Comparison of ENCODE assay signal across 21 cellular contexts in genomic region chr7:136655414-136655813, GRCh38.
"Had no signal": no experiment of that assay in that cellular context is flagged by ENCODE, and none has a peak within 500 bp of the region (broad histone marks: within the 10 kb centered on the region; RNA-seq: fewer than 3 reads in every experiment).

No MANE protein-coding gene starts in this region.

- DNase-seq: activated CD4-positive, alpha-beta T cell treated with anti-CD3 and anti-CD28 coated beads for 4 hours; activated CD4-positive, alpha-beta T cell treated with anti-CD3 and anti-CD28 coated beads, Interleukin-2, amount 50 U/mL, for 4 hours; activated CD4-positive, CD25-positive, alpha-beta regulatory T cell; activated naive CD4-positive, alpha-beta T cell; activated T-cell treated with anti-CD3 and anti-CD28 coated beads for 4 hours; activated T-cell treated with anti-CD3 and anti-CD28 coated beads, Interleukin-2, amount 50 U/mL, for 72 hours; central memory CD4-positive, alpha-beta T cell; effector CD8-positive, alpha-beta T cell; gastrocnemius medialis; glutamatergic neuron; left lung; mesendoderm; right cardiac atrium; stimulated activated naive CD4-positive, alpha-beta T cell; tibial artery; upper lobe of right lung had no signal

- H3K4me3 Mint-ChIP-seq: activated T-cell treated with anti-CD3 and anti-CD28 coated beads, Interleukin-2, amount 50 U/mL, for 72 hours; natural killer cell treated with Interleukin-12 subunit alpha and Interleukin-12 subunit beta and Interleukin-15 and Interleukin-18, amount 100 ng/mL, for 72 hours had no signal

- ATAC-seq: activated naive CD4-positive, alpha-beta T cell treated with anti-CD3 and anti-CD28 coated beads, Interleukin-2, amount 50 U/mL, for 72 hours; activated T-cell treated with anti-CD3 and anti-CD28 coated beads, Interleukin-2, amount 50 U/mL, for 72 hours; gastrocnemius medialis; left lung; natural killer cell treated with Interleukin-12 subunit alpha and Interleukin-12 subunit beta and Interleukin-15 and Interleukin-18, amount 100 ng/mL, for 72 hours; right cardiac atrium; upper lobe of right lung had no signal

- H3K27ac Mint-ChIP-seq: activated T-cell treated with anti-CD3 and anti-CD28 coated beads, Interleukin-2, amount 50 U/mL, for 72 hours; natural killer cell treated with Interleukin-12 subunit alpha and Interleukin-12 subunit beta and Interleukin-15 and Interleukin-18, amount 100 ng/mL, for 72 hours had no signal

- FAIRE-seq: colon, endometrium, islet of Langerhans had no signal

- H3K36me3 Mint-ChIP-seq: activated naive CD4-positive, alpha-beta T cell treated with anti-CD3 and anti-CD28 coated beads, Interleukin-2, amount 50 U/mL, for 72 hours; natural killer cell treated with Interleukin-12 subunit alpha and Interleukin-12 subunit beta and Interleukin-15 and Interleukin-18, amount 100 ng/mL, for 72 hours had no signal

- H3K27me3 Mint-ChIP-seq: natural killer cell treated with Interleukin-12 subunit alpha and Interleukin-12 subunit beta and Interleukin-15 and Interleukin-18, amount 100 ng/mL, for 72 hours had no signal
